ENCODE assay signal across 18 cellular contexts in genomic region chr1:6500446-6501406, GRCh38. TPM values are rescaled to one million over a fixed set of nuclear protein-coding genes. Genes with fewer than 3 reads are reported as not detected.
DNase-seq lines count a peak whose midpoint lies in the region; ATAC-seq, FAIRE-seq and TF ChIP-seq lines count a peak whose summit lies in the region.
"Had no signal": no experiment of that assay in that cellular context is flagged by ENCODE, and none has a peak within 500 bp of the region (broad histone marks: within the 10 kb centered on the region; RNA-seq: fewer than 3 reads in every experiment).

No MANE protein-coding gene starts in this region.

- FAIRE-seq in K562 (lab: Jason Lieb, UNC) = peak; percentile 60
- FAIRE-seq: GM12891 had no signal

- TF ChIP-seq CTCF in K562 (IDR thresholded peaks at IDR 0.05 in 2 of 3, conservative IDR thresholded peaks at IDR 0.05 in 1 of 3; ENCODE audit: insufficient read depth in 2 of 3, low read depth in 1 of 3, low read length in 3 of 3) (no peak), neural progenitor cell (IDR thresholded peaks at IDR 0.05) (no peak)

- DNase-seq in K562 (ENCODE audit: extremely low read depth in 1 of 4, low spot score in 3 of 4) (no peak), neural progenitor cell (ENCODE audit: low spot score) (no peak), cerebellum (ENCODE audit: low spot score) (no peak), NCI-H187 treated with DMSO at 0.1 percent for 48 hours (lab: John Stamatoyannopoulos, UW) (no peak)
- DNase-seq in activated T-cell treated with anti-CD3 and anti-CD28 coated beads, Interleukin-2, amount 50 U/mL, for 4 hours = no peak
- DNase-seq: activated CD4-positive, CD25-positive, alpha-beta regulatory T cell treated with anti-CD3 and anti-CD28 coated beads, Interleukin-2, amount 50 U/mL, for 72 hours; activated naive CD4-positive, alpha-beta T cell treated with anti-CD3 and anti-CD28 coated beads for 36 hours; COR-L47; foreskin keratinocyte; GM23248; left lung; NCI-H1694; SHP77 treated with DMSO at 0.1 percent for 48 hours had no signal

- no peak for ATAC-seq in K562
- no peak for ATAC-seq in activated T-cell treated with anti-CD3 and anti-CD28 coated beads, Interleukin-2, amount 50 U/mL, for 4 hours
- ATAC-seq: foreskin keratinocyte, left lung had no signal

- no peaks in the 10 kb centered on the region for H3K9me3 Mint-ChIP-seq in neural progenitor cell
- no peaks in the 10 kb centered on the region for H3K9me3 Mint-ChIP-seq in activated T-cell treated with anti-CD3 and anti-CD28 coated beads, Interleukin-2, amount 50 U/mL, for 4 hours
- H3K9me3 Mint-ChIP-seq: activated naive CD4-positive, alpha-beta T cell treated with anti-CD3 and anti-CD28 coated beads for 36 hours; stimulated activated naive CD8-positive, alpha-beta T cell treated with anti-CD3 and anti-CD28 coated beads, Interleukin-15, Interleukin-2, amounts not matched to agents 100 ng/mL and 50 ng/mL, for 24 hours had no signal

- intact Hi-C loops in K562 (cut with micrococcal nuclease) = no loop called here

- in situ Hi-C loops in K562 (cut with MboI) = no loop called here

- no TSS peak for BruUV-seq in K562 (replicated peaks; lab: Mats Ljungman, UMichigan)

- POLR2A ChIA-PET in K562 (lab: Yijun Ruan, JAX) = interaction anchor here (0.9 to 1.4 kb wide), 3 partner anchors 10 to 62 kb away, joined by 3 to 5 read pairs (median 4); no protein-coding TSS in a partner anchor

- peaks cover 11% of the 10 kb centered on the region for H3K27me3 Mint-ChIP-seq in neural progenitor cell (ENCODE audit: insufficient read depth, low read depth)
- H3K27me3 Mint-ChIP-seq in activated T-cell treated with anti-CD3 and anti-CD28 coated beads, Interleukin-2, amount 50 U/mL, for 4 hours (ENCODE audit: low read depth) = peaks cover 10% of the 10 kb centered on the region
- H3K27me3 Mint-ChIP-seq: stimulated activated naive CD8-positive, alpha-beta T cell treated with anti-CD3 and anti-CD28 coated beads, Interleukin-15, Interleukin-2, amounts not matched to agents 100 ng/mL and 50 ng/mL, for 24 hours had no signal

- H3K4me2 ChIP-seq in BLaER1 (peak overlapping the region; percentile 96), K562 (ENCODE audit: insufficient read depth, low read length) (no peak overlapping the region), neural progenitor cell (no peak overlapping the region)

- no peaks in the 10 kb centered on the region for H3K79me2 ChIP-seq in K562 (ENCODE audit: control insufficient read depth, insufficient read depth, low read length)
- H3K79me2 ChIP-seq in neural progenitor cell (ENCODE audit: low read depth) = no peaks in the 10 kb centered on the region

- no peak for TF ChIP-seq POLR2A in K562 (conservative IDR thresholded peaks at IDR 0.05)

- peaks cover 93% of the 10 kb centered on the region for H3K4me1 ChIP-seq in BLaER1
- peaks cover 0 to 66% of the 10 kb centered on the region in 2 experiments; a peak in 2 of 5 replicates for H3K4me1 ChIP-seq in K562 (replicated peaks in 1 of 2; ENCODE audit: control insufficient read depth in 2 of 2, insufficient read depth in 2 of 2, low read length in 2 of 2)
- peaks cover 25% of the 10 kb centered on the region for H3K4me1 ChIP-seq in neural progenitor cell
- H3K4me1 ChIP-seq: foreskin keratinocyte had no signal

- H3K36me3 Mint-ChIP-seq in neural progenitor cell = no peaks in the 10 kb centered on the region
- H3K36me3 Mint-ChIP-seq in activated T-cell treated with anti-CD3 and anti-CD28 coated beads, Interleukin-2, amount 50 U/mL, for 4 hours (ENCODE audit: insufficient read depth) = no peaks in the 10 kb centered on the region

- no peak overlapping the region for H3K27ac ChIP-seq in BLaER1
- H3K27ac ChIP-seq in K562 (ENCODE audit: extremely low read depth, low read depth, low read length) = no peak overlapping the region
- no peak overlapping the region for H3K27ac ChIP-seq in neural progenitor cell
- H3K27ac ChIP-seq: foreskin keratinocyte, GM23248, left lung had no signal

- H3K4me3 Mint-ChIP-seq in neural progenitor cell = peak overlapping the region; percentile 40
- no peak overlapping the region for H3K4me3 Mint-ChIP-seq in activated T-cell treated with anti-CD3 and anti-CD28 coated beads, Interleukin-2, amount 50 U/mL, for 4 hours
- H3K4me3 Mint-ChIP-seq: activated naive CD4-positive, alpha-beta T cell treated with anti-CD3 and anti-CD28 coated beads for 36 hours; stimulated activated naive CD8-positive, alpha-beta T cell treated with anti-CD3 and anti-CD28 coated beads, Interleukin-15, Interleukin-2, amounts not matched to agents 100 ng/mL and 50 ng/mL, for 24 hours had no signal

- peaks cover 35% of the 10 kb centered on the region for H3K4me1 Mint-ChIP-seq in neural progenitor cell
- peaks cover 13% of the 10 kb centered on the region for H3K4me1 Mint-ChIP-seq in activated T-cell treated with anti-CD3 and anti-CD28 coated beads, Interleukin-2, amount 50 U/mL, for 4 hours (ENCODE audit: low read depth)

- peaks cover 19% of the 10 kb centered on the region for H3F3A ChIP-seq in neural progenitor cell (ENCODE audit: low read depth)

- H3K9me1 ChIP-seq in K562 (ENCODE audit: control insufficient read depth, insufficient read depth, low read length) = no peaks in the 10 kb centered on the region

- H3K36me3 ChIP-seq in BLaER1 = no peaks in the 10 kb centered on the region
- H3K36me3 ChIP-seq in K562 (ENCODE audit: control insufficient read depth, insufficient read depth, low read length) = no peaks in the 10 kb centered on the region
- no peaks in the 10 kb centered on the region for H3K36me3 ChIP-seq in neural progenitor cell
- H3K36me3 ChIP-seq: left lung had no signal

- no peak overlapping the region for H3K27ac Mint-ChIP-seq in neural progenitor cell
- H3K27ac Mint-ChIP-seq: activated naive CD4-positive, alpha-beta T cell treated with anti-CD3 and anti-CD28 coated beads for 36 hours; progenitor cell of endocrine pancreas; stimulated activated naive CD8-positive, alpha-beta T cell treated with anti-CD3 and anti-CD28 coated beads, Interleukin-15, Interleukin-2, amounts not matched to agents 100 ng/mL and 50 ng/mL, for 24 hours had no signal

- WGBS in K562 (ENCODE audit: insufficient coverage, low coverage, missing lambda C conversion rate) = 17% methylated on average over 32 of the region's 32 CpGs

- TF ChIP-seq RAD21 in K562 (CRISPR knock-in tag; conservative IDR thresholded peaks at IDR 0.05 in 1 of 2, IDR thresholded peaks at IDR 0.05 in 1 of 2) = no peak

- H4K20me1 ChIP-seq in BLaER1 (0 out of 2 replicates have a peak, but pooled peaks cover 11% of the 10 kb centered on the region), K562 (replicated peaks; ENCODE audit: control insufficient read depth, insufficient read depth, low read length) (peaks cover 45% of the 10 kb centered on the region), neural progenitor cell (ENCODE audit: low read depth) (peaks cover 13% of the 10 kb centered on the region)

- no peak overlapping the region for H3K4me3 ChIP-seq in BLaER1
- no peak overlapping the region for H3K4me3 ChIP-seq in K562
- no peak overlapping the region for H3K4me3 ChIP-seq in neural progenitor cell
- H3K4me3 ChIP-seq: GM23248, left lung had no signal

- CTCF ChIA-PET in K562 (lab: Yijun Ruan, JAX; ENCODE audit: low intra/inter-chr PET ratio) = no interaction called here

- H3K9ac ChIP-seq in BLaER1 (no peak overlapping the region), K562 (ENCODE audit: insufficient read depth in 1 of 2, low read depth in 2 of 2, low read length in 2 of 2) (peak overlapping the region in 1 of 2 experiments; percentile 62; a peak in 1 of 4 replicates), neural progenitor cell (no peak overlapping the region)
- H3K9ac ChIP-seq: GM23248 had no signal

- peaks cover 14% of the 10 kb centered on the region; the same call in 1 of the 2 replicates for H3K27me3 ChIP-seq in BLaER1
- H3K27me3 ChIP-seq in K562 (ENCODE audit: control insufficient read depth in 2 of 2, insufficient read depth in 2 of 2, low read length in 2 of 2) = peaks cover 72 to 88% of the 10 kb centered on the region in 2 experiments
- peaks cover 34% of the 10 kb centered on the region for H3K27me3 ChIP-seq in neural progenitor cell
- H3K27me3 ChIP-seq: foreskin keratinocyte had no signal

- H2AFZ ChIP-seq in K562 (ENCODE audit: low read depth, low read length) (no peak overlapping the region), neural progenitor cell (replicated peaks) (no peak overlapping the region)
- H2AFZ ChIP-seq: GM23248 had no signal

- no peak for TF ChIP-seq EP300 in K562 (IDR thresholded peaks at IDR 0.05; ENCODE audit: low read length)

- H3K9me3 ChIP-seq in BLaER1 (no peaks in the 10 kb centered on the region), K562 (replicated peaks; ENCODE audit: control insufficient read depth, insufficient read depth, low read depth, low read length) (no peaks in the 10 kb centered on the region), neural progenitor cell (ENCODE audit: low read depth) (no peaks in the 10 kb centered on the region)
- H3K9me3 ChIP-seq: left lung had no signal

RNA-seq across cellular contexts. Expression of gene PLEKHG5, which starts 9.3 kb away (rescaled TPM):
- total RNA-seq in K562 (2011; cell fraction: chromatin; rRNA removed; ENCODE audit: low replicate concordance) = 0.51 and 2.5 TPM in 2 replicates
- 1.4 and 1.5 TPM in 2 replicates for total RNA-seq in K562 (2011; cell fraction: nucleolus; rRNA removed)
- total RNA-seq in K562 (2011; cell fraction: nucleoplasm; rRNA removed) = 0.88 and 0.99 TPM in 2 replicates
- 0.05 and 0.20 TPM in 2 replicates for total RNA-seq in K562 (2014; rRNA removed)
- total RNA-seq in K562 (2014; rRNA removed; fragmentation: Illumina TruSeq; extraction: Trizol) = 0.04 TPM in 1 of 2 replicates, not detected in the other
- not detected in 2 replicates for total RNA-seq in K562 (2015; rRNA removed; fragmentation: Illumina TruSeq; extraction: Trizol)
- total RNA-seq in K562 (2021) = 0.29 TPM in 2 replicates
- polyA plus RNA-seq in K562 (2011; rRNA removed) = 0.11 and 0.16 TPM in 2 replicates
- polyA plus RNA-seq in K562 (2011; cell fraction: cytosol; rRNA removed) = 0.06 and 0.49 TPM in 2 replicates
- 0.94 and 1.8 TPM in 2 replicates for polyA plus RNA-seq in K562 (2011; cell fraction: nucleus; rRNA removed)
- polyA plus RNA-seq in K562 (2012) = 0.04 and 0.07 TPM in 2 replicates
- 0.07 and 0.12 TPM in 2 replicates for polyA plus RNA-seq in K562 (2014; fragmentation: Illumina TruSeq; extraction: Trizol)
- polyA plus RNA-seq in K562 (2014; fragmentation: Nextera tagmentation; extraction: Ambion mirVana) = not detected
- 0.13 and 0.26 TPM in 2 replicates for polyA plus RNA-seq in K562 (2014; rRNA removed)
- polyA minus RNA-seq in K562 (2011; rRNA and poly(A)+ RNA removed) = 0.12 and 0.14 TPM in 2 replicates
- polyA minus RNA-seq in K562 (2011; cell fraction: cytosol; rRNA and poly(A)+ RNA removed) = 0.29 TPM in 1 of 2 replicates, not detected in the other
- polyA minus RNA-seq in K562 (2011; cell fraction: nucleus; rRNA and poly(A)+ RNA removed) = 1.2 TPM in 2 replicates
- total RNA-seq in neural progenitor cell (ENCODE audit: low replicate concordance) = 7.4 and 25.9 TPM in 2 replicates
- total RNA-seq in activated T-cell treated with anti-CD3 and anti-CD28 coated beads, Interleukin-2, amount 50 U/mL, for 4 hours = 1 to 10 TPM; 1.2 to 2.1 (median 1.4) TPM
- total RNA-seq in cerebellum = 13.5 TPM

RNA-seq across cellular contexts. Expression of gene TNFRSF25, which starts 34.8 kb away (rescaled TPM):
- total RNA-seq in K562 (2011; cell fraction: chromatin; rRNA removed; ENCODE audit: low replicate concordance) = 2.3 TPM in 1 of 2 replicates, not detected in the other
- total RNA-seq in K562 (2011; cell fraction: nucleolus; rRNA removed) = 0.26 and 2.2 TPM in 2 replicates
- total RNA-seq in K562 (2011; cell fraction: nucleoplasm; rRNA removed) = 1.2 and 1.6 TPM in 2 replicates
- total RNA-seq in K562 (2014; rRNA removed) (not detected in 2 replicates), K562 (2014; rRNA removed; fragmentation: Illumina TruSeq; extraction: Trizol) (not detected in 2 replicates), K562 (2015; rRNA removed; fragmentation: Illumina TruSeq; extraction: Trizol) (not detected in 2 replicates), K562 (2021) (0.49 and 0.89 TPM in 2 replicates), neural progenitor cell (ENCODE audit: low replicate concordance) (15.6 and 23.7 TPM in 2 replicates), cerebellum (9.5 TPM)
- polyA plus RNA-seq in K562 (2011; rRNA removed) (0.14 and 0.24 TPM in 2 replicates), K562 (2014; fragmentation: Illumina TruSeq; extraction: Trizol) (not detected in 2 replicates), K562 (2014; fragmentation: Nextera tagmentation; extraction: Ambion mirVana) (not detected), K562 (2014; rRNA removed) (not detected in 2 replicates)
- 0.16 and 0.30 TPM in 2 replicates for polyA plus RNA-seq in K562 (2011; cell fraction: cytosol; rRNA removed)
- 0.90 and 2.6 TPM in 2 replicates for polyA plus RNA-seq in K562 (2011; cell fraction: nucleus; rRNA removed)
- 0.10 and 0.14 TPM in 2 replicates for polyA plus RNA-seq in K562 (2012)
- polyA minus RNA-seq in K562 (2011; rRNA and poly(A)+ RNA removed) = not detected in 2 replicates
- polyA minus RNA-seq in K562 (2011; cell fraction: cytosol; rRNA and poly(A)+ RNA removed) = not detected in 2 replicates
- 0.13 TPM in 1 of 2 replicates, not detected in the other for polyA minus RNA-seq in K562 (2011; cell fraction: nucleus; rRNA and poly(A)+ RNA removed)
- total RNA-seq in activated T-cell treated with anti-CD3 and anti-CD28 coated beads, Interleukin-2, amount 50 U/mL, for 4 hours = 100 to 1,000 TPM; 137 to 149 (median 145) TPM

RNA-seq across cellular contexts. Expression of gene NOL9, which starts 53.6 kb away (rescaled TPM):
- total RNA-seq in K562 (2011; cell fraction: chromatin; rRNA removed; ENCODE audit: low replicate concordance) = 408 and 415 TPM in 2 replicates
- 189 and 201 TPM in 2 replicates for total RNA-seq in K562 (2011; cell fraction: nucleolus; rRNA removed)
- 302 and 309 TPM in 2 replicates for total RNA-seq in K562 (2011; cell fraction: nucleoplasm; rRNA removed)
- total RNA-seq in K562 (2014; rRNA removed) = 47.3 and 58.4 TPM in 2 replicates
- 62.5 and 63.6 TPM in 2 replicates for total RNA-seq in K562 (2014; rRNA removed; fragmentation: Illumina TruSeq; extraction: Trizol)
- total RNA-seq in K562 (2015; rRNA removed; fragmentation: Illumina TruSeq; extraction: Trizol) = 52.8 and 56.5 TPM in 2 replicates
- total RNA-seq in K562 (2021) = 76.5 and 79.3 TPM in 2 replicates
- polyA plus RNA-seq in K562 (2011; rRNA removed) = 52.3 and 52.7 TPM in 2 replicates
- polyA plus RNA-seq in K562 (2011; cell fraction: cytosol; rRNA removed) = 19.5 and 29.3 TPM in 2 replicates
- polyA plus RNA-seq in K562 (2011; cell fraction: nucleus; rRNA removed) = 60.2 and 68.3 TPM in 2 replicates
- polyA plus RNA-seq in K562 (2012) = 9.6 and 15.3 TPM in 2 replicates
- polyA plus RNA-seq in K562 (2014; fragmentation: Illumina TruSeq; extraction: Trizol) = 25.8 and 30.1 TPM in 2 replicates
- 10 to 100 TPM in 1 of 2 experiments, 1 to 10 TPM in 1; 5.6 to 10.1 TPM for polyA plus RNA-seq in K562 (2014; fragmentation: Nextera tagmentation; extraction: Ambion mirVana)
- polyA plus RNA-seq in K562 (2014; rRNA removed) = 35.6 and 40.0 TPM in 2 replicates
- polyA minus RNA-seq in K562 (2011; rRNA and poly(A)+ RNA removed) = 80.8 and 105 TPM in 2 replicates
- 22.9 and 38.4 TPM in 2 replicates for polyA minus RNA-seq in K562 (2011; cell fraction: cytosol; rRNA and poly(A)+ RNA removed)
- polyA minus RNA-seq in K562 (2011; cell fraction: nucleus; rRNA and poly(A)+ RNA removed) = 42.3 and 74.4 TPM in 2 replicates
- total RNA-seq in neural progenitor cell (ENCODE audit: low replicate concordance) = 28.1 and 48.0 TPM in 2 replicates
- 10 to 100 TPM; 69.3 to 80.2 (median 76.5) TPM for total RNA-seq in activated T-cell treated with anti-CD3 and anti-CD28 coated beads, Interleukin-2, amount 50 U/mL, for 4 hours
- total RNA-seq in cerebellum = 37.0 TPM

RNA-seq across cellular contexts. Expression of gene TAS1R1, which starts 54.4 kb away (rescaled TPM):
- 0.28 and 0.44 TPM in 2 replicates for total RNA-seq in K562 (2011; cell fraction: chromatin; rRNA removed; ENCODE audit: low replicate concordance)
- 0.39 TPM in 1 of 2 replicates, not detected in the other for total RNA-seq in K562 (2011; cell fraction: nucleolus; rRNA removed)
- 0.15 TPM in 1 of 2 replicates, not detected in the other for total RNA-seq in K562 (2011; cell fraction: nucleoplasm; rRNA removed)
- total RNA-seq in K562 (2014; rRNA removed) (not detected in 2 replicates), K562 (2014; rRNA removed; fragmentation: Illumina TruSeq; extraction: Trizol) (not detected in 2 replicates), K562 (2015; rRNA removed; fragmentation: Illumina TruSeq; extraction: Trizol) (not detected in 2 replicates), K562 (2021) (not detected in 2 replicates), neural progenitor cell (ENCODE audit: low replicate concordance) (not detected in 2 replicates), cerebellum (not detected)
- polyA plus RNA-seq in K562 (2011; rRNA removed) (0.04 and 0.06 TPM in 2 replicates), K562 (2014; fragmentation: Illumina TruSeq; extraction: Trizol) (not detected in 2 replicates), K562 (2014; fragmentation: Nextera tagmentation; extraction: Ambion mirVana) (not detected), K562 (2014; rRNA removed) (not detected in 2 replicates)
- polyA plus RNA-seq in K562 (2011; cell fraction: cytosol; rRNA removed) = 0.01 and 0.04 TPM in 2 replicates
- 0.06 TPM in 1 of 2 replicates, not detected in the other for polyA plus RNA-seq in K562 (2011; cell fraction: nucleus; rRNA removed)
- 0.07 and 0.12 TPM in 2 replicates for polyA plus RNA-seq in K562 (2012)
- polyA minus RNA-seq in K562 (2011; rRNA and poly(A)+ RNA removed) = 0.11 TPM in 1 of 2 replicates, not detected in the other
- not detected in 2 replicates for polyA minus RNA-seq in K562 (2011; cell fraction: cytosol; rRNA and poly(A)+ RNA removed)
- polyA minus RNA-seq in K562 (2011; cell fraction: nucleus; rRNA and poly(A)+ RNA removed) = not detected in 2 replicates
- not detected for total RNA-seq in activated T-cell treated with anti-CD3 and anti-CD28 coated beads, Interleukin-2, amount 50 U/mL, for 4 hours
- total RNA-seq: activated naive CD4-positive, alpha-beta T cell treated with anti-CD3 and anti-CD28 coated beads for 36 hours; foreskin keratinocyte; G401; GM23248; left lung; progenitor cell of endocrine pancreas had no signal
- polyA plus RNA-seq: foreskin keratinocyte, GM23248 had no signal
